ENCODE assay signal across 13 cellular contexts in genomic region chr10:43299579-43299978, GRCh38. TPM values are rescaled to one million over a fixed set of nuclear protein-coding genes. Genes with fewer than 3 reads are reported as not detected.
DNase-seq lines count a peak whose midpoint lies in the region; ATAC-seq lines count a peak whose summit lies in the region.
"Had no signal": no experiment of that assay in that cellular context is flagged by ENCODE, and none has a peak within 500 bp of the region (broad histone marks: within the 10 kb centered on the region; RNA-seq: fewer than 3 reads in every experiment).

No MANE protein-coding gene starts in this region.

- H3K9me3 Mint-ChIP-seq in T-helper 1 cell treated with Interleukin-12 subunit alpha and Interleukin-12 subunit beta and Interleukin-4 antibody, amounts not matched to agents 30 μg/mL and 1 μg/mL, for 36 hours = peaks cover 23% of the 10 kb centered on the region
- H3K9me3 Mint-ChIP-seq in central memory CD8-positive, alpha-beta T cell = no peaks in the 10 kb centered on the region
- H3K9me3 Mint-ChIP-seq: dendritic cell treated with granulocyte-macrophage colony-stimulating factor and Interleukin-4, amounts not matched to agents 40 ng/mL and 50 ng/mL, for 4 days had no signal

- peaks cover 17% of the 10 kb centered on the region for H3K36me3 Mint-ChIP-seq in T-helper 1 cell treated with Interleukin-12 subunit alpha and Interleukin-12 subunit beta and Interleukin-4 antibody, amounts not matched to agents 30 μg/mL and 1 μg/mL, for 36 hours (ENCODE audit: low read depth)
- H3K36me3 Mint-ChIP-seq in central memory CD8-positive, alpha-beta T cell (ENCODE audit: insufficient read depth) = peaks cover 1% of the 10 kb centered on the region

- peaks cover 70% of the 10 kb centered on the region for H3K4me1 Mint-ChIP-seq in T-helper 1 cell treated with Interleukin-12 subunit alpha and Interleukin-12 subunit beta and Interleukin-4 antibody, amounts not matched to agents 30 μg/mL and 1 μg/mL, for 36 hours (ENCODE audit: low read depth)
- peaks cover 45% of the 10 kb centered on the region for H3K4me1 Mint-ChIP-seq in central memory CD8-positive, alpha-beta T cell

- peak overlapping the region; percentile 84 for H3K27ac Mint-ChIP-seq in T-helper 1 cell treated with Interleukin-12 subunit alpha and Interleukin-12 subunit beta and Interleukin-4 antibody, amounts not matched to agents 30 μg/mL and 1 μg/mL, for 36 hours
- H3K27ac Mint-ChIP-seq in central memory CD8-positive, alpha-beta T cell (ENCODE audit: low read depth) = peak overlapping the region; percentile 82
- H3K27ac Mint-ChIP-seq: dendritic cell treated with granulocyte-macrophage colony-stimulating factor and Interleukin-4, amounts not matched to agents 40 ng/mL and 50 ng/mL, for 4 days had no signal

- ATAC-seq in central memory CD8-positive, alpha-beta T cell (replicated peaks; ENCODE audit: extremely low read depth, poor library complexity, severe bottlenecking) = peak; percentile 77
- no peak for ATAC-seq in HG03378 (IDR thresholded peaks at IDR 0.05; ENCODE audit: unreplicated experiment)
- ATAC-seq in GM18870 (IDR thresholded peaks at IDR 0.05; ENCODE audit: unreplicated experiment) = no peak
- ATAC-seq in left lobe of liver = no peak

- peaks cover 20% of the 10 kb centered on the region for H3K27me3 Mint-ChIP-seq in T-helper 1 cell treated with Interleukin-12 subunit alpha and Interleukin-12 subunit beta and Interleukin-4 antibody, amounts not matched to agents 30 μg/mL and 1 μg/mL, for 36 hours (ENCODE audit: low read depth)
- H3K27me3 Mint-ChIP-seq in central memory CD8-positive, alpha-beta T cell = no peaks in the 10 kb centered on the region

- H3K4me3 Mint-ChIP-seq in T-helper 1 cell treated with Interleukin-12 subunit alpha and Interleukin-12 subunit beta and Interleukin-4 antibody, amounts not matched to agents 30 μg/mL and 1 μg/mL, for 36 hours = peak overlapping the region; percentile 25
- H3K4me3 Mint-ChIP-seq in central memory CD8-positive, alpha-beta T cell = peak overlapping the region; percentile 4
- H3K4me3 Mint-ChIP-seq: dendritic cell treated with granulocyte-macrophage colony-stimulating factor and Interleukin-4, amounts not matched to agents 40 ng/mL and 50 ng/mL, for 4 days had no signal

- no peak overlapping the region for H3K27ac ChIP-seq in caudate nucleus (ENCODE audit: low read depth, low read length)

- peak; percentile 33 for DNase-seq in activated CD8-positive, alpha-beta memory T cell treated with anti-CD3 and anti-CD28 coated beads, Interleukin-2, amount 50 U/mL, for 4 hours
- no peak for DNase-seq in central memory CD8-positive, alpha-beta T cell (ENCODE audit: low spot score in 2 of 2)
- peak; percentile 26 to 52 for DNase-seq in stimulated activated CD4-positive, alpha-beta T cell treated with anti-CD3 and anti-CD28 coated beads, Interleukin-4, amount 100 ng/mL, for 4 hours
- DNase-seq in caudate nucleus (lab: John Stamatoyannopoulos, UW) (no peak), left lobe of liver (ENCODE audit: low spot score) (no peak)
- DNase-seq: amygdala, BE2C, NCI-H1092 treated with DMSO at 0.1 percent for 48 hours had no signal

RNA-seq across cellular contexts. Expression of gene RASGEF1A, which starts 32.7 kb away (rescaled TPM):
- total RNA-seq in left lobe of liver = 0.13 TPM
- total RNA-seq: RPMI7951 had no signal

Comparison
In these comparisons a context has a peak if more than half of its experiments do, and no peak if none do; other contexts are left out.
1. DNase-seq: peak in activated CD8-positive, alpha-beta memory T cell treated with anti-CD3 and anti-CD28 coated beads, Interleukin-2, amount 50 U/mL, for 4 hours (single experiment) and stimulated activated CD4-positive, alpha-beta T cell treated with anti-CD3 and anti-CD28 coated beads, Interleukin-4, amount 100 ng/mL, for 4 hours (2 of 2); none in central memory CD8-positive, alpha-beta T cell (0 of 2), caudate nucleus (0 of 61) and left lobe of liver (single experiment).